In genomic region chr2:126885701-126886121, GRCh38 we compare ENCODE assay signal across 10 cellular contexts. TPM values are rescaled to one million over a fixed set of nuclear protein-coding genes. Genes with fewer than 3 reads are reported as not detected.
DNase-seq lines count a peak whose midpoint lies in the region; ATAC-seq, FAIRE-seq and TF ChIP-seq lines count a peak whose summit lies in the region.
"Had no signal": no experiment of that assay in that cellular context is flagged by ENCODE, and none has a peak within 500 bp of the region (broad histone marks: within the 10 kb centered on the region; RNA-seq: fewer than 3 reads in every experiment).

No MANE protein-coding gene starts in this region.

- H3K36me3 Mint-ChIP-seq in activated T-helper 1 cell treated with anti-CD3 and anti-CD28 coated beads, Interleukin-12 subunit alpha, Interleukin-12 subunit beta, Interleukin-2, Interleukin-4 antibody, amounts not matched to agents 30 ng/mL and 10 ng/mL and 1 ng/mL, durations not matched to agents 14 hours and 24 hours and 36 hours (ENCODE audit: low read depth), result no peaks in the 10 kb centered on the region
- H3K36me3 Mint-ChIP-seq in activated T-helper 2 cell treated with anti-CD3 and anti-CD28 coated beads, Interferon-gamma antibody, Interleukin-2, Interleukin-4, amounts not matched to agents 10 μg/mL and 5 μg/mL and 100 μg/mL, durations not matched to agents 14 hours and 24 hours and 36 hours (ENCODE audit: low read depth), result no peaks in the 10 kb centered on the region
- no peaks in the 10 kb centered on the region for H3K36me3 Mint-ChIP-seq in activated naive CD8-positive, alpha-beta T cell treated with anti-CD3 and anti-CD28 coated beads, Interleukin-2, amount 50 U/mL, for 24 hours (ENCODE audit: low read depth)

- DNase-seq in AG10803 (ENCODE audit: low read depth), result peak; percentile 13
- peak; percentile 45 for DNase-seq in RPMI7951 (ENCODE audit: low read depth)
- DNase-seq in left cardiac atrium, result no peak
- peak in 1 of 6 donors; percentile 24 for DNase-seq in pancreas
- DNase-seq in activated T-helper 1 cell treated with anti-CD3 and anti-CD28 coated beads, Interleukin-12 subunit alpha, Interleukin-12 subunit beta, Interleukin-2, Interleukin-4 antibody, amounts not matched to agents 30 ng/mL and 10 ng/mL and 1 ng/mL, durations not matched to agents 14 hours and 24 hours and 36 hours (ENCODE audit: low spot score), result no peak
- no peak for DNase-seq in NCI-H146 treated with DMSO at 0.1 percent for 48 hours (lab: John Stamatoyannopoulos, UW; ENCODE audit: unreplicated experiment)
- no peak for DNase-seq in activated T-helper 2 cell treated with anti-CD3 and anti-CD28 coated beads, Interferon-gamma antibody, Interleukin-2, Interleukin-4, amounts not matched to agents 10 μg/mL and 5 μg/mL and 100 μg/mL, durations not matched to agents 14 hours and 24 hours and 36 hours (ENCODE audit: low spot score)
- DNase-seq in activated naive CD8-positive, alpha-beta T cell treated with anti-CD3 and anti-CD28 coated beads, Interleukin-2, amount 50 U/mL, for 24 hours, result no peak
- DNase-seq: NK-92 treated with Interleukin-12 subunit alpha and Interleukin-12 subunit beta, amount 100 ng/mL, for 24 hours had no signal

- ATAC-seq in left cardiac atrium, result peak; percentile 46 to 50
- ATAC-seq in pancreas, result peak; percentile 7 to 58 (median 50)
- no peak for ATAC-seq in activated naive CD8-positive, alpha-beta T cell treated with anti-CD3 and anti-CD28 coated beads, Interleukin-2, amount 50 U/mL, for 24 hours

- H3K27me3 ChIP-seq in pancreas, result no peaks in the 10 kb centered on the region

- peaks cover 6% of the 10 kb centered on the region for H3K27me3 Mint-ChIP-seq in activated T-helper 1 cell treated with anti-CD3 and anti-CD28 coated beads, Interleukin-12 subunit alpha, Interleukin-12 subunit beta, Interleukin-2, Interleukin-4 antibody, amounts not matched to agents 30 ng/mL and 10 ng/mL and 1 ng/mL, durations not matched to agents 14 hours and 24 hours and 36 hours (ENCODE audit: insufficient read depth)
- H3K27me3 Mint-ChIP-seq in activated T-helper 2 cell treated with anti-CD3 and anti-CD28 coated beads, Interferon-gamma antibody, Interleukin-2, Interleukin-4, amounts not matched to agents 10 μg/mL and 5 μg/mL and 100 μg/mL, durations not matched to agents 14 hours and 24 hours and 36 hours (ENCODE audit: low read depth), result peaks cover 7% of the 10 kb centered on the region
- H3K27me3 Mint-ChIP-seq in activated naive CD8-positive, alpha-beta T cell treated with anti-CD3 and anti-CD28 coated beads, Interleukin-2, amount 50 U/mL, for 24 hours, result peaks cover 7% of the 10 kb centered on the region

- no peaks in the 10 kb centered on the region for H3K9me3 ChIP-seq in pancreas

- no peak overlapping the region for H3K27ac Mint-ChIP-seq in activated T-helper 1 cell treated with anti-CD3 and anti-CD28 coated beads, Interleukin-12 subunit alpha, Interleukin-12 subunit beta, Interleukin-2, Interleukin-4 antibody, amounts not matched to agents 30 ng/mL and 10 ng/mL and 1 ng/mL, durations not matched to agents 14 hours and 24 hours and 36 hours
- H3K27ac Mint-ChIP-seq in activated T-helper 2 cell treated with anti-CD3 and anti-CD28 coated beads, Interferon-gamma antibody, Interleukin-2, Interleukin-4, amounts not matched to agents 10 μg/mL and 5 μg/mL and 100 μg/mL, durations not matched to agents 14 hours and 24 hours and 36 hours, result no peak overlapping the region
- H3K27ac Mint-ChIP-seq in activated naive CD8-positive, alpha-beta T cell treated with anti-CD3 and anti-CD28 coated beads, Interleukin-2, amount 50 U/mL, for 24 hours, result no peak overlapping the region

- intact Hi-C loops in left cardiac atrium (cut with DNase I), result no loop called here
- intact Hi-C loops in pancreas (cut with DNase I), result no loop called here
- intact Hi-C loops in activated T-helper 1 cell treated with anti-CD3 and anti-CD28 coated beads, Interleukin-12 subunit alpha, Interleukin-12 subunit beta, Interleukin-2, Interleukin-4 antibody, amounts not matched to agents 30 ng/mL and 10 ng/mL and 1 ng/mL, durations not matched to agents 14 hours and 24 hours and 36 hours (cut with micrococcal nuclease), result no loop called here
- intact Hi-C loops in activated T-helper 2 cell treated with anti-CD3 and anti-CD28 coated beads, Interferon-gamma antibody, Interleukin-2, Interleukin-4, amounts not matched to agents 10 μg/mL and 5 μg/mL and 100 μg/mL, durations not matched to agents 14 hours and 24 hours and 36 hours (cut with micrococcal nuclease), result no loop called here

- H3K4me1 ChIP-seq in pancreas, result no peaks in the 10 kb centered on the region

- no peaks in the 10 kb centered on the region for H3K36me3 ChIP-seq in pancreas

- peaks cover 7% of the 10 kb centered on the region for H3K4me1 Mint-ChIP-seq in activated T-helper 1 cell treated with anti-CD3 and anti-CD28 coated beads, Interleukin-12 subunit alpha, Interleukin-12 subunit beta, Interleukin-2, Interleukin-4 antibody, amounts not matched to agents 30 ng/mL and 10 ng/mL and 1 ng/mL, durations not matched to agents 14 hours and 24 hours and 36 hours (ENCODE audit: low read depth)
- peaks cover 2% of the 10 kb centered on the region for H3K4me1 Mint-ChIP-seq in activated T-helper 2 cell treated with anti-CD3 and anti-CD28 coated beads, Interferon-gamma antibody, Interleukin-2, Interleukin-4, amounts not matched to agents 10 μg/mL and 5 μg/mL and 100 μg/mL, durations not matched to agents 14 hours and 24 hours and 36 hours (ENCODE audit: low read depth)
- H3K4me1 Mint-ChIP-seq in activated naive CD8-positive, alpha-beta T cell treated with anti-CD3 and anti-CD28 coated beads, Interleukin-2, amount 50 U/mL, for 24 hours, result peaks cover 4% of the 10 kb centered on the region

- no peak for FAIRE-seq in pancreas (lab: Jason Lieb, UNC)

- TF ChIP-seq CTCF in AG10803 (conservative IDR thresholded peaks at IDR 0.05; ENCODE audit: low read length), result no peak
- no peak for TF ChIP-seq CTCF in pancreas (IDR thresholded peaks at IDR 0.05)

- no peaks in the 10 kb centered on the region for H3K9me3 Mint-ChIP-seq in activated T-helper 1 cell treated with anti-CD3 and anti-CD28 coated beads, Interleukin-12 subunit alpha, Interleukin-12 subunit beta, Interleukin-2, Interleukin-4 antibody, amounts not matched to agents 30 ng/mL and 10 ng/mL and 1 ng/mL, durations not matched to agents 14 hours and 24 hours and 36 hours
- H3K9me3 Mint-ChIP-seq in activated T-helper 2 cell treated with anti-CD3 and anti-CD28 coated beads, Interferon-gamma antibody, Interleukin-2, Interleukin-4, amounts not matched to agents 10 μg/mL and 5 μg/mL and 100 μg/mL, durations not matched to agents 14 hours and 24 hours and 36 hours, result no peaks in the 10 kb centered on the region
- no peaks in the 10 kb centered on the region for H3K9me3 Mint-ChIP-seq in activated naive CD8-positive, alpha-beta T cell treated with anti-CD3 and anti-CD28 coated beads, Interleukin-2, amount 50 U/mL, for 24 hours

- H3K4me3 ChIP-seq in AG10803 (ENCODE audit: low read length) (peak overlapping the region; percentile 39), pancreas (peak overlapping the region in 2 of 4 donors; percentile 33 to 37)

- H3K4me3 Mint-ChIP-seq in activated T-helper 1 cell treated with anti-CD3 and anti-CD28 coated beads, Interleukin-12 subunit alpha, Interleukin-12 subunit beta, Interleukin-2, Interleukin-4 antibody, amounts not matched to agents 30 ng/mL and 10 ng/mL and 1 ng/mL, durations not matched to agents 14 hours and 24 hours and 36 hours, result no peak overlapping the region
- no peak overlapping the region for H3K4me3 Mint-ChIP-seq in activated T-helper 2 cell treated with anti-CD3 and anti-CD28 coated beads, Interferon-gamma antibody, Interleukin-2, Interleukin-4, amounts not matched to agents 10 μg/mL and 5 μg/mL and 100 μg/mL, durations not matched to agents 14 hours and 24 hours and 36 hours (ENCODE audit: low read depth)
- no peak overlapping the region for H3K4me3 Mint-ChIP-seq in activated naive CD8-positive, alpha-beta T cell treated with anti-CD3 and anti-CD28 coated beads, Interleukin-2, amount 50 U/mL, for 24 hours

- H3K27ac ChIP-seq in pancreas, result no peak overlapping the region

- 54 to 55% methylated on average over 16 to 18 of the region's 18 CpGs for WGBS in pancreas, 2 donors

RNA-seq across cellular contexts. Expression of gene TEX51, which starts 13.0 kb away (rescaled TPM):
- not detected in 2 replicates for total RNA-seq in RPMI7951 (2014; rRNA removed; shearing (Covaris generic))
- total RNA-seq in left cardiac atrium (not detected), pancreas (not detected)
- not detected for polyA plus RNA-seq in pancreas
- not detected in 2 replicates for total RNA-seq in activated T-helper 1 cell treated with anti-CD3 and anti-CD28 coated beads, Interleukin-12 subunit alpha, Interleukin-12 subunit beta, Interleukin-2, Interleukin-4 antibody, amounts not matched to agents 30 ng/mL and 10 ng/mL and 1 ng/mL, durations not matched to agents 14 hours and 24 hours and 36 hours
- not detected in 2 replicates for total RNA-seq in activated T-helper 2 cell treated with anti-CD3 and anti-CD28 coated beads, Interferon-gamma antibody, Interleukin-2, Interleukin-4, amounts not matched to agents 10 μg/mL and 5 μg/mL and 100 μg/mL, durations not matched to agents 14 hours and 24 hours and 36 hours
- total RNA-seq: ureter had no signal

Comparison
In these comparisons a context has a peak if more than half of its experiments do, and no peak if none do; other contexts are left out.
1. DNase-seq: peak in AG10803 (single experiment) and RPMI7951 (single experiment); none in left cardiac atrium (single experiment), activated T-helper 1 cell treated with anti-CD3 and anti-CD28 coated beads, Interleukin-12 subunit alpha, Interleukin-12 subunit beta, Interleukin-2, Interleukin-4 antibody, amounts not matched to agents 30 ng/mL and 10 ng/mL and 1 ng/mL, durations not matched to agents 14 hours and 24 hours and 36 hours (single experiment), NCI-H146 treated with DMSO at 0.1 percent for 48 hours (single experiment), activated T-helper 2 cell treated with anti-CD3 and anti-CD28 coated beads, Interferon-gamma antibody, Interleukin-2, Interleukin-4, amounts not matched to agents 10 μg/mL and 5 μg/mL and 100 μg/mL, durations not matched to agents 14 hours and 24 hours and 36 hours (single experiment) and activated naive CD8-positive, alpha-beta T cell treated with anti-CD3 and anti-CD28 coated beads, Interleukin-2, amount 50 U/mL, for 24 hours (single experiment).